ENCODE assay signal across 1 cellular context in genomic region chr5:11902304-11902703, GRCh38.
TF ChIP-seq lines count a peak whose summit lies in the region.

No MANE protein-coding gene starts in this region.

TF ChIP-seq in H1, 55 proteins besides CTCF, POLR2A, EP300 and RAD21:
- TF ChIP-seq EZH2 (IDR thresholded peaks at IDR 0.05; ENCODE audit: low read depth, low read length, severe bottlenecking) = no peak
- no peak for TF ChIP-seq POLR2AphosphoS5 (IDR thresholded peaks at IDR 0.05; ENCODE audit: low read depth, low read length)
- no peak for TF ChIP-seq CHD7 (IDR thresholded peaks at IDR 0.05; ENCODE audit: insufficient replicate concordance, low read length)
- no peak for TF ChIP-seq SIRT6 (IDR thresholded peaks at IDR 0.05; ENCODE audit: low read length)
- no peak for TF ChIP-seq SP2 (IDR thresholded peaks at IDR 0.05; ENCODE audit: low read length)
- no peak for TF ChIP-seq TBP (IDR thresholded peaks at IDR 0.05; ENCODE audit: low read depth, low read length)
- TF ChIP-seq CREB1 (IDR thresholded peaks at IDR 0.05) = no peak
- TF ChIP-seq SAP30 (IDR thresholded peaks at IDR 0.05; ENCODE audit: insufficient read depth, insufficient replicate concordance, low read length) = no peak
- no peak for TF ChIP-seq MAFK (IDR thresholded peaks at IDR 0.05; ENCODE audit: low read depth, low read length)
- no peak for TF ChIP-seq CHD2 (IDR thresholded peaks at IDR 0.05; ENCODE audit: low read length)
- TF ChIP-seq SIN3A (conservative IDR thresholded peaks at IDR 0.05 in 1 of 2, IDR thresholded peaks at IDR 0.05 in 1 of 2; ENCODE audit: low read depth in 1 of 2, low read length in 2 of 2) = no peak
- no peak for TF ChIP-seq GTF2F1 (IDR thresholded peaks at IDR 0.05; ENCODE audit: borderline replicate concordance, low read depth, low read length)
- no peak for TF ChIP-seq SP4 (IDR thresholded peaks at IDR 0.05; ENCODE audit: low read length)
- TF ChIP-seq PHF8 (conservative IDR thresholded peaks at IDR 0.05; ENCODE audit: low read depth, low read length) = no peak
- no peak for TF ChIP-seq MAX (IDR thresholded peaks at IDR 0.05)
- TF ChIP-seq JUND (IDR thresholded peaks at IDR 0.05; ENCODE audit: low read length) = no peak
- no peak for TF ChIP-seq TEAD4 (IDR thresholded peaks at IDR 0.05; ENCODE audit: low read depth, low read length)
TF ChIP-seq in H1: peak in this region for 0.
